In the genomic region with DNA sequence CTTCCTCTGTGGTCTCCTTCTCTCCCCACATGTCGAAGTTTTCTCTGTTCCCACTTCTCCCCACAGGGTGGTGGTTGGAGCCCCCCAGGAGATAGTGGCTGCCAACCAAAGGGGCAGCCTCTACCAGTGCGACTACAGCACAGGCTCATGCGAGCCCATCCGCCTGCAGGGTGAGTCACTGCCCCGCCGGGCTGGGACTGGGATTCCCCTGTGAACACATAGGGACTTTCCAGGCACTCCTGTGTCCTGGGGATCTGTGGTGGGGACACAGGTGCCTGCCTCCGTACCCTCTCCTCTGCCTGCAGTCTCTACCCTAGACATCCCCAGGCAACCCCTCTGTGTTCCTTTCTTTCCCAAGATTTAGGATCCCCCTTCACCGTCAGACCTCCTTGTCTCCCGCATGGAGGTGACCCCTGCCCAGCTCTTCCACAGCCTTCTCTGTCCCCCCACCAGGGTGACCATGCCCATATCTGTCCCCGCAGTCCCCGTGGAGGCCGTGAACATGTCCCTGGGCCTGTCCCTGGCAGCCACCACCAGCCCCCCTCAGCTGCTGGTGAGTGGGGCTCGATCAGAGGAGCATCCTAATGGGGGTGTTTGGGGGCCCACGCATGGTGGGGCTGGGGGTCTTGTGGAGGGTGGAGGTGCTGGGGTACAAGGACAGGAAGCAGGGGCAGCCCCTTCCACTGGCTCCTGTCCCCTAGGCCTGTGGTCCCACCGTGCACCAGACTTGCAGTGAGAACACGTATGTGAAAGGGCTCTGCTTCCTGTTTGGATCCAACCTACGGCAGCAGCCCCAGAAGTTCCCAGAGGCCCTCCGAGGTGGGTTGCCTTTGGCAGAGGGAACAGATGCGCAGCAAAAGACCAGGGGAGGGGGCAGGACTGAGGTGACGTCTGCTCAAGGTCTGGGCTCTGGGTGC, we compare ENCODE assay signal across 9 cellular contexts. TPM values are rescaled to one million over a fixed set of nuclear protein-coding genes. Genes with fewer than 3 reads are reported as not detected.
DNase-seq lines count a peak whose midpoint lies in the region; ATAC-seq and TF ChIP-seq lines count a peak whose summit lies in the region.
"Had no signal": no experiment of that assay in that cellular context is flagged by ENCODE, and none has a peak within 500 bp of the region (broad histone marks: within the 10 kb centered on the region; RNA-seq: fewer than 3 reads in every experiment).

No MANE protein-coding gene starts in this region.

- no peak overlapping the region for H3K4me3 ChIP-seq in CD4-positive, CD25-positive, alpha-beta regulatory T cell (ENCODE audit: low read depth, low read length)
- H3K4me3 ChIP-seq in iPS-18a (ENCODE audit: low read length): no peak overlapping the region
- H3K4me3 ChIP-seq in coronary artery: no peak overlapping the region
- H3K4me3 ChIP-seq: heart left ventricle had no signal

- peaks cover 4% of the 10 kb centered on the region for H3K36me3 Mint-ChIP-seq in CD4-positive, CD25-positive, alpha-beta regulatory T cell

- peak in 2 of 3 donors; percentile 15 to 51 for DNase-seq in CD4-positive, CD25-positive, alpha-beta regulatory T cell
- DNase-seq in HT-29 (ENCODE audit: low spot score): peak; percentile 23
- DNase-seq in activated CD8-positive, alpha-beta memory T cell treated with anti-CD3 and anti-CD28 coated beads for 48 hours (ENCODE audit: low read depth in 2 of 3, low spot score in 2 of 3): peak; percentile 35 to 73 (median 52)
- peak; percentile 80 to 81 for DNase-seq in stimulated activated CD8-positive, alpha-beta memory T cell treated with anti-CD3 and anti-CD28 coated beads, Interleukin-15, amount 100 ng/mL, for 48 hours (ENCODE audit: low read depth in 2 of 2)
- DNase-seq in SIG-M5 treated with dmso at 0.1 percent for 504 hours (lab: John Stamatoyannopoulos, UW; ENCODE audit: unreplicated experiment): no peak
- DNase-seq in coronary artery (ENCODE audit: low spot score): no peak
- DNase-seq: heart left ventricle had no signal

- ATAC-seq in CD4-positive, CD25-positive, alpha-beta regulatory T cell (ENCODE audit: low read depth in 2 of 2): peak; percentile 82 to 85
- peak; percentile 86 for ATAC-seq in GM21423 (IDR thresholded peaks at IDR 0.05; ENCODE audit: unreplicated experiment)

- H3K27me3 Mint-ChIP-seq in CD4-positive, CD25-positive, alpha-beta regulatory T cell: no peaks in the 10 kb centered on the region

- H3K4me3 Mint-ChIP-seq in CD4-positive, CD25-positive, alpha-beta regulatory T cell: no peak overlapping the region

- peak overlapping the region; percentile 14 to 47 (median 31) for H3K27ac Mint-ChIP-seq in CD4-positive, CD25-positive, alpha-beta regulatory T cell

- H3K27me3 ChIP-seq in CD4-positive, CD25-positive, alpha-beta regulatory T cell (ENCODE audit: control insufficient read depth, insufficient read depth, low read length): no peaks in the 10 kb centered on the region
- H3K27me3 ChIP-seq in iPS-18a (ENCODE audit: control insufficient read depth, insufficient read depth, low read length): no peaks in the 10 kb centered on the region

- H3K36me3 ChIP-seq in CD4-positive, CD25-positive, alpha-beta regulatory T cell (ENCODE audit: control insufficient read depth, insufficient read depth, low read length): no peaks in the 10 kb centered on the region
- H3K36me3 ChIP-seq in iPS-18a (ENCODE audit: control insufficient read depth, low read depth, low read length): no peaks in the 10 kb centered on the region

- H3K27ac ChIP-seq in CD4-positive, CD25-positive, alpha-beta regulatory T cell (ENCODE audit: insufficient read depth, low read length, poor library complexity, severe bottlenecking): no peak overlapping the region
- H3K27ac ChIP-seq in iPS-18a (ENCODE audit: low read length) (no peak overlapping the region), coronary artery (no peak overlapping the region)
- H3K27ac ChIP-seq: heart left ventricle had no signal

- H3K9me3 Mint-ChIP-seq in CD4-positive, CD25-positive, alpha-beta regulatory T cell: peaks cover 0 to 1% (median 0%) of the 10 kb centered on the region in 7 donors

- peak overlapping the region; percentile 4 for H3K9ac ChIP-seq in iPS-18a (ENCODE audit: low read length)

- peaks cover 0 to 22% (median 9%) of the 10 kb centered on the region in 4 donors for H3K4me1 Mint-ChIP-seq in CD4-positive, CD25-positive, alpha-beta regulatory T cell

- no peaks in the 10 kb centered on the region for H3K9me3 ChIP-seq in CD4-positive, CD25-positive, alpha-beta regulatory T cell (ENCODE audit: control insufficient read depth in 2 of 2, low read length in 2 of 2)
- no peaks in the 10 kb centered on the region for H3K9me3 ChIP-seq in iPS-18a (ENCODE audit: control insufficient read depth, low read depth, low read length)
- H3K9me3 ChIP-seq: heart left ventricle had no signal

- peaks cover 11% of the 10 kb centered on the region for H3K4me1 ChIP-seq in CD4-positive, CD25-positive, alpha-beta regulatory T cell (ENCODE audit: control insufficient read depth, insufficient read depth, low read length, poor library complexity, severe bottlenecking)
- H3K4me1 ChIP-seq in iPS-18a (ENCODE audit: control insufficient read depth, low read depth, low read length): peaks cover 8% of the 10 kb centered on the region

- TF ChIP-seq CTCF in coronary artery (IDR thresholded peaks at IDR 0.05): no peak

RNA-seq across cellular contexts. Expression of a gene that starts 5.8 kb away (rescaled TPM):
- total RNA-seq in CD4-positive, CD25-positive, alpha-beta regulatory T cell: 13.1 TPM
- polyA plus RNA-seq in CD4-positive, CD25-positive, alpha-beta regulatory T cell: 1 to 10 TPM in 3 of 4 donors, under 1 TPM in 1; 0.71 to 4.8 (median 1.4) TPM
- total RNA-seq in HT-29 (2014; rRNA removed; shearing (Covaris generic)): 4.3 and 5.1 TPM in 2 replicates

RNA-seq across cellular contexts. Expression of a gene that starts 48.7 kb away (rescaled TPM):
- total RNA-seq in CD4-positive, CD25-positive, alpha-beta regulatory T cell: not detected
- polyA plus RNA-seq in CD4-positive, CD25-positive, alpha-beta regulatory T cell: not detected
- not detected in 2 replicates for total RNA-seq in HT-29 (2014; rRNA removed; shearing (Covaris generic))
- total RNA-seq: heart left ventricle had no signal
- polyA plus RNA-seq: heart left ventricle had no signal

RNA-seq across cellular contexts. Expression of a gene that starts 51.7 kb away (rescaled TPM):
- 0.20 TPM for total RNA-seq in CD4-positive, CD25-positive, alpha-beta regulatory T cell
- polyA plus RNA-seq in CD4-positive, CD25-positive, alpha-beta regulatory T cell: not detected
- 0.23 and 0.84 TPM in 2 replicates for total RNA-seq in HT-29 (2014; rRNA removed; shearing (Covaris generic))

Comparison
In these comparisons a context has a peak if more than half of its experiments do, and no peak if none do; other contexts are left out.
1. DNase-seq: peak in CD4-positive, CD25-positive, alpha-beta regulatory T cell (2 of 3), HT-29 (single experiment), activated CD8-positive, alpha-beta memory T cell treated with anti-CD3 and anti-CD28 coated beads for 48 hours (3 of 3) and stimulated activated CD8-positive, alpha-beta memory T cell treated with anti-CD3 and anti-CD28 coated beads, Interleukin-15, amount 100 ng/mL, for 48 hours (2 of 2); none in SIG-M5 treated with dmso at 0.1 percent for 504 hours (single experiment) and coronary artery (single experiment).